8 cellular contexts compared by ENCODE assay signal in genomic region chr2:10688921-10689807, GRCh38. TPM values are rescaled to one million over a fixed set of nuclear protein-coding genes. Genes with fewer than 3 reads are reported as not detected.
DNase-seq lines count a peak whose midpoint lies in the region; ATAC-seq and TF ChIP-seq lines count a peak whose summit lies in the region.

No MANE protein-coding gene starts in this region.

- CTCF ChIA-PET in activated CD8-positive, alpha-beta T cell treated with anti-CD3 and anti-CD28 coated beads for 36 hours (lab: Charles Lee) = interaction anchor here (0.8 to 1.8 kb wide), 7 partner anchors 10 to 895 kb away, joined by 3 to 11 read pairs (median 3); no protein-coding TSS in a partner anchor

- H3K27me3 ChIP-seq in iPS DF 6.9 (ENCODE audit: control insufficient read depth, insufficient read depth, low read length) (no peaks in the 10 kb centered on the region), spleen (replicated peaks in 1 of 7) (no peaks in the 10 kb centered on the region)

- H3K9me3 Mint-ChIP-seq in activated CD8-positive, alpha-beta T cell treated with anti-CD3 and anti-CD28 coated beads for 36 hours = no peaks in the 10 kb centered on the region

- no peak overlapping the region for H3K27ac Mint-ChIP-seq in activated CD8-positive, alpha-beta T cell treated with anti-CD3 and anti-CD28 coated beads for 36 hours

- H3K4me3 ChIP-seq in iPS DF 6.9 (ENCODE audit: low read length) (peak overlapping the region; percentile 98), spleen (peak overlapping the region; percentile 75 to 98 (median 89))

- H3K4me1 Mint-ChIP-seq in activated CD8-positive, alpha-beta T cell treated with anti-CD3 and anti-CD28 coated beads for 36 hours (ENCODE audit: low read depth) = peaks cover 6% of the 10 kb centered on the region

- no CpG with 5 or more reads among the region's 27 CpGs for WGBS in iPS DF 6.9 (ENCODE audit: insufficient coverage, insufficient read length)
- WGBS in spleen, 5 donors = 4 to 7% (median 6%) methylated on average over 24 to 27 of the region's 27 CpGs

- POLR2A ChIA-PET in activated CD8-positive, alpha-beta T cell treated with anti-CD3 and anti-CD28 coated beads for 36 hours (lab: Charles Lee) = interaction anchor here (0.6 to 2.4 kb wide), 12 partner anchors 9 to 820 kb away, joined by 3 to 9 read pairs (median 4); partner anchors contain the start of genes ODC1 and PDIA6

- H3K36me3 Mint-ChIP-seq in activated CD8-positive, alpha-beta T cell treated with anti-CD3 and anti-CD28 coated beads for 36 hours (ENCODE audit: low read depth) = peaks cover 5% of the 10 kb centered on the region

- no peaks in the 10 kb centered on the region for H3K4me1 ChIP-seq in iPS DF 6.9 (ENCODE audit: control insufficient read depth, insufficient read depth, low read length)
- peaks cover 15 to 52% (median 40%) of the 10 kb centered on the region in 6 donors for H3K4me1 ChIP-seq in spleen

- H3K27ac ChIP-seq in 22Rv1 = peak overlapping the region; percentile 83
- no peak overlapping the region for H3K27ac ChIP-seq in iPS DF 6.9 (ENCODE audit: low read length)
- H3K27ac ChIP-seq in spleen = peak overlapping the region; percentile 88 to 94 (median 92)

- intact Hi-C loops in activated CD8-positive, alpha-beta T cell treated with anti-CD3 and anti-CD28 coated beads for 36 hours (cut with micrococcal nuclease) = no loop called here
- intact Hi-C loops in spleen (cut with DNase I; ENCODE audit: low total_unique reads) = no loop called here

- H3K9me3 ChIP-seq in iPS DF 6.9 (ENCODE audit: control insufficient read depth, insufficient read depth, low read length) (no peaks in the 10 kb centered on the region), spleen (no peaks in the 10 kb centered on the region)

- no peaks in the 10 kb centered on the region for H3K36me3 ChIP-seq in iPS DF 6.9 (ENCODE audit: control insufficient read depth, insufficient read depth, low read length)
- H3K36me3 ChIP-seq in spleen = peaks cover 0 to 21% (median under 1%) of the 10 kb centered on the region in 6 donors

- H3K4me3 Mint-ChIP-seq in activated CD8-positive, alpha-beta T cell treated with anti-CD3 and anti-CD28 coated beads for 36 hours = no peak overlapping the region

- TF ChIP-seq CTCF in 22Rv1 (IDR thresholded peaks at IDR 0.05) (no peak), spleen (IDR thresholded peaks at IDR 0.05 in 8 of 11, conservative IDR thresholded peaks at IDR 0.05 in 3 of 11) (no peak)
- no peak for TF ChIP-seq CTCF in activated CD8-positive, alpha-beta T cell treated with anti-CD3 and anti-CD28 coated beads for 36 hours (IDR thresholded peaks at IDR 0.05)

- H3K27me3 Mint-ChIP-seq in activated CD8-positive, alpha-beta T cell treated with anti-CD3 and anti-CD28 coated beads for 36 hours = no peaks in the 10 kb centered on the region

- DNase-seq in activated CD8-positive, alpha-beta T cell treated with anti-CD3 and anti-CD28 coated beads for 36 hours = peak; percentile 18
- DNase-seq in iPS DF 6.9 (ENCODE audit: low read depth, low spot score) (no peak), spleen (no peak), COR-L47 (lab: John Stamatoyannopoulos, UW) (no peak), UCSD-AML1 (lab: John Stamatoyannopoulos, UW; ENCODE audit: unreplicated experiment) (no peak)

- no peak for TF ChIP-seq POLR2A in spleen (IDR thresholded peaks at IDR 0.05)

- ATAC-seq in GM18520 (IDR thresholded peaks at IDR 0.05; ENCODE audit: unreplicated experiment) (peak; percentile 15), HG03097 (IDR thresholded peaks at IDR 0.05; ENCODE audit: low FRiP score, unreplicated experiment) (peak; percentile 39)
- peak; percentile 19 for ATAC-seq in activated CD8-positive, alpha-beta T cell treated with anti-CD3 and anti-CD28 coated beads for 36 hours

RNA-seq across cellular contexts. Expression of gene NOL10, which starts 0.6 kb away (rescaled TPM):
- 10 to 100 TPM; 30.5 to 32.9 TPM for total RNA-seq in activated CD8-positive, alpha-beta T cell treated with anti-CD3 and anti-CD28 coated beads for 36 hours
- total RNA-seq in spleen = 10 to 100 TPM; 19.3 to 32.8 (median 28.0) TPM
- 10 to 100 TPM in 1 of 3 donors, 1 to 10 TPM in 2; 7.4 to 10.0 (median 7.5) TPM for polyA plus RNA-seq in spleen

RNA-seq across cellular contexts. Expression of gene ATP6V1C2, which starts 32.3 kb away (rescaled TPM):
- total RNA-seq in activated CD8-positive, alpha-beta T cell treated with anti-CD3 and anti-CD28 coated beads for 36 hours = not detected
- total RNA-seq in spleen = 1 to 10 TPM in 2 of 7 donors, under 1 TPM in 2, not detected in 3; 0.23 to 9.2 (median 0.93) TPM
- polyA plus RNA-seq in spleen = under 1 TPM; 0.45 to 0.70 (median 0.54) TPM
